Comparison of ENCODE assay signal across 17 cellular contexts in the genomic region with DNA sequence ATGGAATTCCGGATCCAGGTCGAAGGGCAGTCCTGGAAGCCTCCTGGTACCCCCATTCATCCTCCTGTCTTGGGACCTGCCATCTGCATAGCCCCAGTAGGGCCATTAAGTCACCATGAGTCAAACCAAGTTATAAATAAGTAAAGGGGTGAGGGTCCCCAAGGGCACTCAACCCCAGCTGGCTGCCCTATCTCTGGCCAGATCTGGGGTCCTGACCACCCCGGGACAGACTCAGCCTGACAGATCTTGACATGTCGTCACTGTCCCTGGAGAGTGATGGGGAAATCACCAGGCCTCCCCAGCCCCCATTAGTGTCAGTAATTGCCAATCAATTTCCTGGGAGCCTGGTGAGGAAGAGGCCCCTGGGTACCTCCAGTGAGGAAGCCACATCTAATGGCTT.
DNase-seq lines count a peak whose midpoint lies in the region; ATAC-seq and TF ChIP-seq lines count a peak whose summit lies in the region.
"Had no signal": no experiment of that assay in that cellular context is flagged by ENCODE, and none has a peak within 500 bp of the region (broad histone marks: within the 10 kb centered on the region; RNA-seq: fewer than 3 reads in every experiment).

No MANE protein-coding gene starts in this region.

- peak; percentile 54 for DNase-seq in chondrocyte (ENCODE audit: low spot score)
- DNase-seq in retina = peak; percentile 50
- no peak for DNase-seq in activated CD8-positive, alpha-beta memory T cell treated with anti-CD3 and anti-CD28 coated beads for 24 hours
- DNase-seq: DMS153, MV-4-11, NCI-H1694, NCI-H2029 treated with DMSO at 0.1 percent for 48 hours, NCI-H526 treated with DMSO at 0.1 percent for 48 hours, SHP77 treated with DMSO at 0.1 percent for 48 hours had no signal

- no peak overlapping the region for H3K9ac ChIP-seq in BLaER1

- H3K9me3 ChIP-seq in BLaER1 = no peaks in the 10 kb centered on the region

- no peaks in the 10 kb centered on the region for H4K20me1 ChIP-seq in BLaER1

- H3K4me1 Mint-ChIP-seq in chondrocyte (ENCODE audit: low read depth) (no peaks in the 10 kb centered on the region), nephron (peaks cover 18% of the 10 kb centered on the region)
- H3K4me1 Mint-ChIP-seq: B cell had no signal

- no peak overlapping the region for H3K27ac ChIP-seq in BLaER1
- H3K27ac ChIP-seq: 22Rv1 had no signal

- no peak for TF ChIP-seq CTCF in chondrocyte (IDR thresholded peaks at IDR 0.05)
- no peak for TF ChIP-seq CTCF in nephron (IDR thresholded peaks at IDR 0.05; ENCODE audit: unreplicated experiment in 3 of 3)

- H3K27me3 ChIP-seq in BLaER1 = no peaks in the 10 kb centered on the region

- H3K27ac Mint-ChIP-seq in chondrocyte (ENCODE audit: unreplicated experiment) (peak overlapping the region; percentile 53), nephron (peak overlapping the region in 2 of 3 experiments; percentile 22 to 42)
- H3K27ac Mint-ChIP-seq: B cell had no signal

- no peaks in the 10 kb centered on the region for H3K36me3 ChIP-seq in BLaER1

- H3K27me3 Mint-ChIP-seq in chondrocyte (ENCODE audit: low read depth) (no peaks in the 10 kb centered on the region), nephron (ENCODE audit: low read depth) (peaks cover 4% of the 10 kb centered on the region)

- H3K4me2 ChIP-seq in BLaER1 = peak overlapping the region; percentile 29

- H3K4me3 Mint-ChIP-seq in chondrocyte (ENCODE audit: unreplicated experiment) (no peak overlapping the region), nephron (no peak overlapping the region)
- H3K4me3 Mint-ChIP-seq: B cell had no signal

- no peak for ATAC-seq in GM19395 (IDR thresholded peaks at IDR 0.05; ENCODE audit: unreplicated experiment)
- no peak for ATAC-seq in HG02571 (IDR thresholded peaks at IDR 0.05; ENCODE audit: unreplicated experiment)
- ATAC-seq: K562, Panc1 had no signal

- H3K36me3 Mint-ChIP-seq in chondrocyte (ENCODE audit: low read depth) (no peaks in the 10 kb centered on the region), nephron (ENCODE audit: low read depth) (no peaks in the 10 kb centered on the region)

- H3K9me3 Mint-ChIP-seq in chondrocyte (ENCODE audit: low read depth) = no peaks in the 10 kb centered on the region
- H3K9me3 Mint-ChIP-seq in nephron = no peaks in the 10 kb centered on the region

- peaks cover 13% of the 10 kb centered on the region for H3K4me1 ChIP-seq in BLaER1

- no peak overlapping the region for H3K4me3 ChIP-seq in BLaER1
- H3K4me3 ChIP-seq: K562 had no signal
